ENCODE assay signal across 1 cellular context in genomic region chr14:54854181-54854580, GRCh38.
TF ChIP-seq lines count a peak whose summit lies in the region.

No MANE protein-coding gene starts in this region.

TF ChIP-seq in H1, 55 proteins besides CTCF, POLR2A, EP300 and RAD21:
- TF ChIP-seq TEAD4 (IDR thresholded peaks at IDR 0.05; ENCODE audit: low read depth, low read length), result peak; percentile 52; the same call in 1 of the 2 replicates
- no peak for TF ChIP-seq EZH2 (IDR thresholded peaks at IDR 0.05; ENCODE audit: low read depth, low read length, severe bottlenecking)
- no peak for TF ChIP-seq NANOG (IDR thresholded peaks at IDR 0.05; ENCODE audit: insufficient read depth, low read depth, low read length, poor library complexity, severe bottlenecking)
- TF ChIP-seq PHF8 (conservative IDR thresholded peaks at IDR 0.05; ENCODE audit: low read depth, low read length), result no peak
- TF ChIP-seq TBP (IDR thresholded peaks at IDR 0.05; ENCODE audit: low read depth, low read length), result peak; percentile 16; the same call in 1 of the 2 replicates
- no peak for TF ChIP-seq HDAC6 (IDR thresholded peaks at IDR 0.05; ENCODE audit: low read depth, low read length)
- TF ChIP-seq SIX5 (IDR thresholded peaks at IDR 0.05; ENCODE audit: low read depth, low read length), result no peak
